Comparison of ENCODE assay signal across 8 cellular contexts in the genomic region with DNA sequence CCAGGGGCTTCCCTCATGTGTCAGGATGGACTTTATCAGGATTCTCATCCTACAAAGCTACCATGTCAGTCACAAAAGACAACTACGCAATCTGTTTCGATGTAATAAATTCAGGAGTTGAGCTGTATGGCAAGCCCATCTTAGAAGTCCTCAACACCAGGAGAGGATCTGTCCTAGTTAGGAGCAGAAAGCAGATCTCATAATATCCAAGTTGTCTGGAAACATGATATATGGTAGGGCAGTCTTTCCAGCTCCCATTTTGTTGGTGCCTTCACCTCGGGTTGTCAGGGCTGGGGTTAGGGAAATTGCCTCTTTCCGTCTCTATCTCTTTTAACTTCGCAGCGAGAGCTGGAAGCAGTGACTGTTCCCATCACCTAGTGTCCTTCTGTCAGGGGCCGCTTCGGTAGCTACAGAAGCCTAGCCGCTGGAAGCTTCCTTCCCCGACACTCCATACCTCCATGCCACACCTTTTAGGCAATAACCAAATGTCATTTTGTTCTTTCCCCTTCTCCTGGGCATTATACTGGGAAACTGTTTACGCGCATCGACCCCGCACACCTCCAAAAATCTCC. TPM values are rescaled to one million over a fixed set of nuclear protein-coding genes. Genes with fewer than 3 reads are reported as not detected.
DNase-seq lines count a peak whose midpoint lies in the region; ATAC-seq, FAIRE-seq and TF ChIP-seq lines count a peak whose summit lies in the region.

No MANE protein-coding gene starts in this region.

- TF ChIP-seq CTCF in brain (conservative IDR thresholded peaks at IDR 0.05) (no peak), lower leg skin (IDR thresholded peaks at IDR 0.05) (no peak)

- 13 to 17% methylated on average over 14 of the region's 14 CpGs for WGBS in lower leg skin, 2 donors
- 14% methylated on average over 14 of the region's 14 CpGs for WGBS in thymus

- peak overlapping the region; percentile 84 for H3K4me3 ChIP-seq in CD4-positive, CD25-positive, alpha-beta regulatory T cell (ENCODE audit: low read depth, low read length)
- peak overlapping the region; percentile 72 for H3K4me3 ChIP-seq in Jurkat, Clone E6-1 (ENCODE audit: low read length)
- H3K4me3 ChIP-seq in lower leg skin (ENCODE audit: low read depth, poor library complexity, severe bottlenecking): peak overlapping the region; percentile 83
- H3K4me3 ChIP-seq in thymus (ENCODE audit: low read length): peak overlapping the region; percentile 95

- peak overlapping the region; percentile 89 to 96 (median 94) for H3K4me3 Mint-ChIP-seq in CD4-positive, CD25-positive, alpha-beta regulatory T cell
- peak overlapping the region; percentile 92 to 97 (median 93) for H3K4me3 Mint-ChIP-seq in brain

- peak overlapping the region; percentile 77 to 87 (median 85) for H3K27ac Mint-ChIP-seq in CD4-positive, CD25-positive, alpha-beta regulatory T cell
- H3K27ac Mint-ChIP-seq in brain: peak overlapping the region; percentile 76 to 97 (median 94)

- no peaks in the 10 kb centered on the region for H3K9me3 ChIP-seq in CD4-positive, CD25-positive, alpha-beta regulatory T cell (ENCODE audit: control insufficient read depth in 2 of 2, low read length in 2 of 2)
- H3K9me3 ChIP-seq in thymus (ENCODE audit: control insufficient read depth): no peaks in the 10 kb centered on the region

- no peaks in the 10 kb centered on the region for H3K27me3 ChIP-seq in CD4-positive, CD25-positive, alpha-beta regulatory T cell (ENCODE audit: control insufficient read depth, insufficient read depth, low read length)
- H3K27me3 ChIP-seq in thymus (ENCODE audit: control insufficient read depth, insufficient read depth): no peaks in the 10 kb centered on the region

- no peaks in the 10 kb centered on the region for H3K36me3 ChIP-seq in CD4-positive, CD25-positive, alpha-beta regulatory T cell (ENCODE audit: control insufficient read depth, insufficient read depth, low read length)
- no peaks in the 10 kb centered on the region for H3K36me3 ChIP-seq in thymus (ENCODE audit: control insufficient read depth, insufficient read depth)

- DNase-seq in CD4-positive, CD25-positive, alpha-beta regulatory T cell: no peak
- DNase-seq in Jurkat, Clone E6-1 (ENCODE audit: low read depth, low spot score): no peak
- DNase-seq in lower leg skin (ENCODE audit: low spot score in 2 of 2): no peak
- no peak for DNase-seq in dedifferentiated amniotic fluid mesenchymal stem cell (ENCODE audit: extremely low spot score)
- no peak for DNase-seq in frontal cortex (ENCODE audit: low spot score in 2 of 2)
- DNase-seq in Kasumi-1 (lab: John Stamatoyannopoulos, UW): no peak

- peaks cover 5% of the 10 kb centered on the region for H3K36me3 Mint-ChIP-seq in CD4-positive, CD25-positive, alpha-beta regulatory T cell
- no peaks in the 10 kb centered on the region for H3K36me3 Mint-ChIP-seq in brain

- no peak for ATAC-seq in CD4-positive, CD25-positive, alpha-beta regulatory T cell (ENCODE audit: low read depth in 2 of 2)

- peak overlapping the region; percentile 66 for H3K27ac ChIP-seq in CD4-positive, CD25-positive, alpha-beta regulatory T cell (ENCODE audit: insufficient read depth, low read length, poor library complexity, severe bottlenecking)
- peak overlapping the region; percentile 84 for H3K27ac ChIP-seq in thymus (ENCODE audit: low read depth)

- FAIRE-seq in frontal cortex (lab: Jason Lieb, UNC): no peak

- intact Hi-C loops in lower leg skin (cut with DNase I; ENCODE audit: low total_unique reads): no loop called here

- peaks cover 5% of the 10 kb centered on the region for H3K27me3 Mint-ChIP-seq in CD4-positive, CD25-positive, alpha-beta regulatory T cell
- H3K27me3 Mint-ChIP-seq in brain: peaks cover 20% of the 10 kb centered on the region

- no peak for TF ChIP-seq POLR2A in lower leg skin (IDR thresholded peaks at IDR 0.05)

- H3K4me1 Mint-ChIP-seq in CD4-positive, CD25-positive, alpha-beta regulatory T cell: peaks cover 25 to 66% (median 55%) of the 10 kb centered on the region in 4 donors
- peaks cover 61% of the 10 kb centered on the region for H3K4me1 Mint-ChIP-seq in brain

- H3K9me3 Mint-ChIP-seq in CD4-positive, CD25-positive, alpha-beta regulatory T cell: no peaks in the 10 kb centered on the region
- peaks cover 0 to 2% (median 0%) of the 10 kb centered on the region in 5 experiments for H3K9me3 Mint-ChIP-seq in brain

- H3K4me1 ChIP-seq in CD4-positive, CD25-positive, alpha-beta regulatory T cell (ENCODE audit: control insufficient read depth, insufficient read depth, low read length, poor library complexity, severe bottlenecking): peaks cover 38% of the 10 kb centered on the region
- peaks cover 17% of the 10 kb centered on the region for H3K4me1 ChIP-seq in thymus (ENCODE audit: control insufficient read depth, insufficient read depth, low read length)

RNA-seq across cellular contexts. Expression of gene NIN, which starts 1.4 kb away (rescaled TPM):
- 78.2 TPM for total RNA-seq in CD4-positive, CD25-positive, alpha-beta regulatory T cell
- polyA plus RNA-seq in CD4-positive, CD25-positive, alpha-beta regulatory T cell: 10 to 100 TPM; 17.6 to 25.4 (median 21.4) TPM
- polyA plus RNA-seq in Jurkat, Clone E6-1 (2012; ENCODE audit: insufficient read depth, insufficient read length): 32.8 TPM
- 8.5 TPM for polyA plus RNA-seq in brain (ENCODE audit: insufficient read depth, low read depth, low replicate concordance)
- total RNA-seq in lower leg skin: 10 to 100 TPM; 22.7 to 32.2 (median 28.5) TPM
- polyA plus RNA-seq in thymus: 14.7 TPM
- 44.4 TPM for total RNA-seq in frontal cortex

RNA-seq across cellular contexts. Expression of gene ABHD12B, which starts 42.3 kb away (rescaled TPM):
- 0.64 TPM for total RNA-seq in CD4-positive, CD25-positive, alpha-beta regulatory T cell
- polyA plus RNA-seq in CD4-positive, CD25-positive, alpha-beta regulatory T cell: not detected
- polyA plus RNA-seq in Jurkat, Clone E6-1 (2012; ENCODE audit: insufficient read depth, insufficient read length): not detected
- 3.2 TPM for polyA plus RNA-seq in brain (ENCODE audit: insufficient read depth, low read depth, low replicate concordance)
- total RNA-seq in lower leg skin: 10 to 100 TPM; 20.9 to 77.3 (median 36.2) TPM
- 1.5 TPM for polyA plus RNA-seq in thymus
- not detected for total RNA-seq in frontal cortex

Comparison
In these comparisons a context has a peak if more than half of its experiments do, and no peak if none do; other contexts are left out.
1. RNA of gene ABHD12B, which starts 42.3 kb away (total RNA-seq): 20.9 to 77.3 TPM in lower leg skin; 0.64 TPM in CD4-positive, CD25-positive, alpha-beta regulatory T cell (single experiment) and not detected in frontal cortex (single experiment); every median in the first group is over 10 times any median in the second.
2. Peak in every context shown above with its lines, with median percentiles within 50 percentile points of each other: H3K4me3 ChIP-seq.